In genomic region chr19:17496337-17496997, GRCh38 we compare ENCODE assay signal across 9 cellular contexts. TPM values are rescaled to one million over a fixed set of nuclear protein-coding genes. Genes with fewer than 3 reads are reported as not detected.
A peak's percentile ranks its signal among the peaks of the same experiment; 100 is the strongest.
DNase-seq lines count a peak whose midpoint lies in the region; ATAC-seq and TF ChIP-seq lines count a peak whose summit lies in the region.
"Had no signal": no experiment of that assay in that cellular context is flagged by ENCODE, and none has a peak within 500 bp of the region (broad histone marks: within the 10 kb centered on the region; RNA-seq: fewer than 3 reads in every experiment).

No MANE protein-coding gene starts in this region.

- no peaks in the 10 kb centered on the region for H3K9me3 ChIP-seq in CD8-positive, alpha-beta T cell (ENCODE audit: low read length)

- H3K4me1 ChIP-seq in CD8-positive, alpha-beta T cell (ENCODE audit: insufficient read depth, low read length) = peaks cover 21% of the 10 kb centered on the region

- peak; percentile 99 for ATAC-seq in CD8-positive, alpha-beta T cell
- peak; percentile 57 for ATAC-seq in GM21529 (IDR thresholded peaks at IDR 0.05; ENCODE audit: unreplicated experiment)

- intact Hi-C loops in CD8-positive, alpha-beta T cell (cut with DNase I, micrococcal nuclease) = loop anchor here (1.0 to 2.0 kb wide), 4 partner anchors 15 to 78 kb away; partner anchors contain the start of gene PGLS (in 1 of the 2)

- peaks cover 27% of the 10 kb centered on the region for H3K4me1 Mint-ChIP-seq in CD8-positive, alpha-beta T cell (ENCODE audit: low read depth)

- H3K4me3 ChIP-seq in CD8-positive, alpha-beta T cell (ENCODE audit: low read depth, low read length) = no peak overlapping the region

- no peak overlapping the region for H3K27ac Mint-ChIP-seq in CD8-positive, alpha-beta T cell

- POLR2A ChIA-PET in CD8-positive, alpha-beta T cell (lab: Charles Lee) = interaction anchor here (0.8 to 1.1 kb wide), 4 partner anchors 14 to 77 kb away, joined by 3 to 4 read pairs (median 3); partner anchors contain the start of genes MVB12A and PGLS

- CTCF ChIA-PET in CD8-positive, alpha-beta T cell (lab: Charles Lee) = interaction anchor here (0.5 to 5.6 kb wide), 44 partner anchors 9 to 355 kb away, joined by 3 to 55 read pairs (median 4); partner anchors contain the start of genes CCDC194, JAK3, NXNL1 and SLC27A1

- peak; percentile 90 for TF ChIP-seq CTCF in CD8-positive, alpha-beta T cell (IDR thresholded peaks at IDR 0.05)

- no peak overlapping the region for H3K27ac ChIP-seq in CD8-positive, alpha-beta T cell (ENCODE audit: low read depth, low read length)

- H3K9me3 Mint-ChIP-seq in CD8-positive, alpha-beta T cell = no peaks in the 10 kb centered on the region
- H3K9me3 Mint-ChIP-seq: IgD-negative memory B cell had no signal

- H3K27me3 ChIP-seq in CD8-positive, alpha-beta T cell (ENCODE audit: insufficient read depth, low read length) = no peaks in the 10 kb centered on the region

- H3K4me3 Mint-ChIP-seq in CD8-positive, alpha-beta T cell = no peak overlapping the region

- peak; percentile 63 to 85 (median 79) for DNase-seq in CD8-positive, alpha-beta T cell
- DNase-seq in NCI-H1092 treated with DMSO at 0.1 percent for 48 hours (lab: John Stamatoyannopoulos, UW) = peak; percentile 66
- DNase-seq in T-helper 22 cell (ENCODE audit: low read depth) = peak; percentile 45
- peak in 34 of 58 donors; percentile 3 to 58 (median 30) for DNase-seq in anterior cingulate cortex (lab: John Stamatoyannopoulos, UW)
- peak; percentile 53 for DNase-seq in iPS DF 4.7 (ENCODE audit: extremely low read depth, low spot score)
- peak; percentile 71 to 76 for DNase-seq in stimulated activated CD4-positive, alpha-beta T cell treated with anti-CD3 and anti-CD28 coated beads, Interleukin-1b, Interleukin-23, amount 100 ng/mL, for 4 hours (ENCODE audit: low read depth in 2 of 2)
- DNase-seq in middle frontal gyrus (ENCODE audit: extremely low spot score, low spot score) = no peak

- H3K36me3 Mint-ChIP-seq in CD8-positive, alpha-beta T cell = peaks cover 18% of the 10 kb centered on the region

- peaks cover 3% of the 10 kb centered on the region for H3K36me3 ChIP-seq in CD8-positive, alpha-beta T cell (ENCODE audit: insufficient read depth, low read length)

- no peaks in the 10 kb centered on the region for H3K27me3 Mint-ChIP-seq in CD8-positive, alpha-beta T cell (ENCODE audit: low read depth)

RNA-seq across cellular contexts. Expression of gene PGLS, which starts 15.0 kb away (rescaled TPM):
- total RNA-seq in CD8-positive, alpha-beta T cell = 10 to 100 TPM; 34.7 TPM

RNA-seq across cellular contexts. Expression of gene SLC27A1, which starts 26.1 kb away (rescaled TPM):
- 1 to 10 TPM; 8.1 to 9.4 TPM for total RNA-seq in CD8-positive, alpha-beta T cell

RNA-seq across cellular contexts. Expression of gene NXNL1, which starts 35.7 kb away (rescaled TPM):
- not detected for total RNA-seq in CD8-positive, alpha-beta T cell

RNA-seq across cellular contexts. Expression of gene TMEM221, which starts 48.0 kb away (rescaled TPM):
- total RNA-seq in CD8-positive, alpha-beta T cell = not detected

RNA-seq across cellular contexts. Expression of gene COLGALT1, which starts 59.0 kb away (rescaled TPM):
- 10 to 100 TPM; 22.7 to 26.3 TPM for total RNA-seq in CD8-positive, alpha-beta T cell
